10 cellular contexts compared by ENCODE assay signal in genomic region chr20:40683221-40683893, GRCh38.
DNase-seq lines count a peak whose midpoint lies in the region; ATAC-seq and TF ChIP-seq lines count a peak whose summit lies in the region.
"Had no signal": no experiment of that assay in that cellular context is flagged by ENCODE, and none has a peak within 500 bp of the region (broad histone marks: within the 10 kb centered on the region; RNA-seq: fewer than 3 reads in every experiment).

No MANE protein-coding gene starts in this region.

- peak overlapping the region; percentile 99 for H3K9ac ChIP-seq in parathyroid adenoma

- peak; percentile 87 for DNase-seq in AG08395 (ENCODE audit: low spot score)
- DNase-seq in astrocyte of the cerebellum (ENCODE audit: low read depth) = no peak
- DNase-seq in hepatic stellate cell (ENCODE audit: low spot score) = peak; percentile 77
- DNase-seq in foreskin melanocyte = no peak
- DNase-seq in activated CD8-positive, alpha-beta memory T cell treated with anti-CD3 and anti-CD28 coated beads, Interleukin-2, amount 50 U/mL, for 48 hours = no peak
- DNase-seq: NCI-H1417 had no signal

- H3K36me3 ChIP-seq in parathyroid adenoma (ENCODE audit: control insufficient read depth, insufficient read depth, low read length) = peaks cover 26% of the 10 kb centered on the region

- peaks cover 55% of the 10 kb centered on the region for H3K79me2 ChIP-seq in parathyroid adenoma

- no peaks in the 10 kb centered on the region for H3K9me3 ChIP-seq in parathyroid adenoma (ENCODE audit: control insufficient read depth, low read length)

- no peak overlapping the region for H2AFZ ChIP-seq in parathyroid adenoma

- TF ChIP-seq CTCF in astrocyte of the cerebellum (IDR thresholded peaks at IDR 0.05; ENCODE audit: low read depth, low read length, missing control alignments) (no peak), parathyroid adenoma (IDR thresholded peaks at IDR 0.05) (no peak)

- H3K4me3 ChIP-seq in astrocyte of the cerebellum (ENCODE audit: low read depth, low read length) (peak overlapping the region; percentile 78), parathyroid adenoma (ENCODE audit: low read depth, low read length) (peak overlapping the region; percentile 90)

- H3K27ac ChIP-seq in parathyroid adenoma = peak overlapping the region; percentile 99
- H3K27ac ChIP-seq: C4-2B had no signal

- peaks cover 25% of the 10 kb centered on the region for H3K4me1 ChIP-seq in parathyroid adenoma

- peak overlapping the region; percentile 80 for H3K4me2 ChIP-seq in parathyroid adenoma (ENCODE audit: low read length)

- no peak for ATAC-seq in GM19395 (IDR thresholded peaks at IDR 0.05; ENCODE audit: unreplicated experiment)
- no peak for ATAC-seq in activated CD4-positive, CD25-positive, alpha-beta regulatory T cell treated with anti-CD3 and anti-CD28 coated beads, Interleukin-2, amount 50 U/mL, for 24 hours

- in situ Hi-C loops in astrocyte of the cerebellum (cut with HindIII; ENCODE audit: low sequenced_read_pairs) = no loop called here

- H3K27me3 ChIP-seq in parathyroid adenoma (ENCODE audit: control insufficient read depth, insufficient read depth, low read length) = no peaks in the 10 kb centered on the region

Comparison
In these comparisons a context has a peak if more than half of its experiments do, and no peak if none do; other contexts are left out.
1. DNase-seq: peak in AG08395 (single experiment) and hepatic stellate cell (single experiment); none in astrocyte of the cerebellum (single experiment), foreskin melanocyte (single experiment) and activated CD8-positive, alpha-beta memory T cell treated with anti-CD3 and anti-CD28 coated beads, Interleukin-2, amount 50 U/mL, for 48 hours (single experiment).